ENCODE assay signal across 26 cellular contexts in genomic region chr1:27306071-27306470, GRCh38. TPM values are rescaled to one million over a fixed set of nuclear protein-coding genes. Genes with fewer than 3 reads are reported as not detected.
"Had no signal": no experiment of that assay in that cellular context is flagged by ENCODE, and none has a peak within 500 bp of the region (broad histone marks: within the 10 kb centered on the region; RNA-seq: fewer than 3 reads in every experiment).

No MANE protein-coding gene starts in this region.

- FAIRE-seq: endothelial cell of umbilical vein, keratinocyte had no signal

- H3K27ac Mint-ChIP-seq: activated CD4-positive, alpha-beta memory T cell treated with anti-CD3 and anti-CD28 coated beads, Interleukin-2, amount 10 ng/mL, durations not matched to agents 7 days and 5 days; activated CD4-positive, alpha-beta T cell treated with anti-CD3 and anti-CD28 coated beads, Interleukin-2, amount 10 ng/mL, durations not matched to agents 7 days and 5 days; activated T-cell treated with anti-CD3 and anti-CD28 coated beads, Interleukin-2, amount 50 U/mL, for 72 hours; mesothelial cell of epicardium; stimulated activated memory B cell treated with anti-CD40 and anti-IgM and Interleukin-4, amounts not matched to agents 10 μg/mL and 1 μg/mL and 100 μg/mL, for 72 hours had no signal

- H3K27me3 Mint-ChIP-seq: activated CD4-positive, alpha-beta memory T cell treated with anti-CD3 and anti-CD28 coated beads, Interleukin-2, amount 10 ng/mL, durations not matched to agents 7 days and 5 days; activated CD4-positive, alpha-beta T cell treated with anti-CD3 and anti-CD28 coated beads, Interleukin-2, amount 10 ng/mL, durations not matched to agents 7 days and 5 days; naive B cell; stimulated activated memory B cell treated with anti-CD40 and anti-IgM and Interleukin-4, amounts not matched to agents 10 μg/mL and 1 μg/mL and 100 μg/mL, for 72 hours; stimulated activated naive CD8-positive, alpha-beta T cell treated with anti-CD3 and anti-CD28 coated beads, Interleukin-15, amount 100 ng/mL, for 72 hours had no signal

- H3K4me1 Mint-ChIP-seq: activated CD4-positive, alpha-beta memory T cell treated with anti-CD3 and anti-CD28 coated beads, Interleukin-2, amount 10 ng/mL, durations not matched to agents 7 days and 5 days; activated CD4-positive, alpha-beta T cell treated with anti-CD3 and anti-CD28 coated beads, Interleukin-2, amount 10 ng/mL, durations not matched to agents 7 days and 5 days; stimulated activated memory B cell treated with anti-CD40 and anti-IgM and Interleukin-4, amounts not matched to agents 10 μg/mL and 1 μg/mL and 100 μg/mL, for 72 hours had no signal

- H3K4me3 ChIP-seq: colonic mucosa, gastroesophageal sphincter, right lobe of liver, thyroid gland, upper lobe of left lung had no signal

- H3K27me3 ChIP-seq: colonic mucosa, gastroesophageal sphincter, right lobe of liver, thyroid gland, upper lobe of left lung had no signal

- H3K36me3 Mint-ChIP-seq: activated naive CD4-positive, alpha-beta T cell treated with anti-CD3 and anti-CD28 coated beads, Interleukin-2, amount 50 U/mL, for 72 hours; naive B cell had no signal

- H3K9me3 Mint-ChIP-seq: activated CD4-positive, alpha-beta memory T cell treated with anti-CD3 and anti-CD28 coated beads, Interleukin-2, amount 10 ng/mL, durations not matched to agents 7 days and 5 days; activated CD4-positive, alpha-beta T cell treated with anti-CD3 and anti-CD28 coated beads, Interleukin-2, amount 10 ng/mL, durations not matched to agents 7 days and 5 days; activated naive CD4-positive, alpha-beta T cell treated with anti-CD3 and anti-CD28 coated beads, Interleukin-2, amount 50 U/mL, for 72 hours; activated T-cell treated with anti-CD3 and anti-CD28 coated beads, Interleukin-2, amount 50 U/mL, for 72 hours; mesothelial cell of epicardium; naive B cell; stimulated activated memory B cell treated with anti-CD40 and anti-IgM and Interleukin-4, amounts not matched to agents 10 μg/mL and 1 μg/mL and 100 μg/mL, for 72 hours; stimulated activated naive CD8-positive, alpha-beta T cell treated with anti-CD3 and anti-CD28 coated beads, Interleukin-15, amount 100 ng/mL, for 72 hours had no signal

- H3K9me3 ChIP-seq: colonic mucosa, gastroesophageal sphincter, right lobe of liver, thyroid gland, upper lobe of left lung had no signal

- H3K4me3 Mint-ChIP-seq: activated CD4-positive, alpha-beta memory T cell treated with anti-CD3 and anti-CD28 coated beads, Interleukin-2, amount 10 ng/mL, durations not matched to agents 7 days and 5 days; activated CD4-positive, alpha-beta T cell treated with anti-CD3 and anti-CD28 coated beads, Interleukin-2, amount 10 ng/mL, durations not matched to agents 7 days and 5 days; activated T-cell treated with anti-CD3 and anti-CD28 coated beads, Interleukin-2, amount 50 U/mL, for 72 hours; mesothelial cell of epicardium; naive B cell; stimulated activated memory B cell treated with anti-CD40 and anti-IgM and Interleukin-4, amounts not matched to agents 10 μg/mL and 1 μg/mL and 100 μg/mL, for 72 hours; stimulated activated naive CD8-positive, alpha-beta T cell treated with anti-CD3 and anti-CD28 coated beads, Interleukin-15, amount 100 ng/mL, for 72 hours had no signal

- H3K27ac ChIP-seq: colonic mucosa, gastroesophageal sphincter, right lobe of liver, thyroid gland, upper lobe of left lung had no signal

- DNase-seq: activated CD4-positive, alpha-beta memory T cell treated with anti-CD3 and anti-CD28 coated beads, Interleukin-2, amount 10 ng/mL, durations not matched to agents 7 days and 5 days; activated CD4-positive, alpha-beta T cell treated with anti-CD3 and anti-CD28 coated beads, Interleukin-2, amount 10 ng/mL, durations not matched to agents 7 days and 5 days; activated CD4-positive, CD25-positive, alpha-beta regulatory T cell treated with anti-CD3 and anti-CD28 coated beads, Interleukin-2, amount 50 U/mL, for 72 hours; activated naive CD4-positive, alpha-beta T cell; activated T-cell treated with anti-CD3 and anti-CD28 coated beads for 4 hours; activated T-cell treated with anti-CD3 and anti-CD28 coated beads, Interleukin-2, amount 50 U/mL, for 72 hours; anterior cingulate cortex; cerebellar nuclear complex; colonic mucosa; effector memory CD4-positive, alpha-beta T cell; head of caudate nucleus; hippocampal formation; left colon; naive B cell; right lobe of liver; stimulated activated CD4-positive, alpha-beta T cell treated with anti-CD3 and anti-CD28 coated beads, Interleukin-4, amount 100 ng/mL, for 24 hours; stimulated activated naive CD8-positive, alpha-beta T cell treated with anti-CD3 and anti-CD28 coated beads, Interleukin-15, amount 100 ng/mL, for 72 hours; T-helper 2 cell; thyroid gland; upper lobe of left lung had no signal

- H3K4me1 ChIP-seq: colonic mucosa, right lobe of liver, thyroid gland had no signal

- ATAC-seq: activated T-cell treated with anti-CD3 and anti-CD28 coated beads, Interleukin-2, amount 50 U/mL, for 72 hours; gastroesophageal sphincter; stimulated activated naive CD8-positive, alpha-beta T cell treated with anti-CD3 and anti-CD28 coated beads, Interleukin-15, amount 100 ng/mL, for 72 hours had no signal

RNA-seq across cellular contexts. Expression of gene SYTL1, which starts 35.8 kb away (rescaled TPM):
- total RNA-seq: endothelial cell of umbilical vein had no signal
